Comparison of ENCODE assay signal across 31 cellular contexts in genomic region chr7:75818462-75818861, GRCh38. TPM values are rescaled to one million over a fixed set of nuclear protein-coding genes. Genes with fewer than 3 reads are reported as not detected.
"Had no signal": no experiment of that assay in that cellular context is flagged by ENCODE, and none has a peak within 500 bp of the region (broad histone marks: within the 10 kb centered on the region; RNA-seq: fewer than 3 reads in every experiment).

No MANE protein-coding gene starts in this region.

- H3K27ac Mint-ChIP-seq: activated CD8-positive, alpha-beta T cell treated with anti-CD3 and anti-CD28 coated beads for 36 hours; activated naive CD4-positive, alpha-beta T cell treated with anti-CD3 and anti-CD28 coated beads, Interleukin-2, amount 50 U/mL, for 24 hours; activated naive CD8-positive, alpha-beta T cell treated with anti-CD3 and anti-CD28 coated beads, Interleukin-2, amount 50 U/mL, for 24 hours; activated T-helper 2 cell treated with anti-CD3 and anti-CD28 coated beads, Interferon-gamma antibody, Interleukin-2, Interleukin-4, amounts not matched to agents 10 μg/mL and 5 μg/mL and 100 μg/mL, durations not matched to agents 14 hours and 24 hours and 36 hours; memory B cell; naive thymus-derived CD4-positive, alpha-beta T cell; T-helper 1 cell treated with Interleukin-12 subunit alpha and Interleukin-12 subunit beta and Interleukin-4 antibody, amounts not matched to agents 30 μg/mL and 1 μg/mL, for 36 hours; WTC11 had no signal

- H3K9me3 Mint-ChIP-seq: activated CD8-positive, alpha-beta T cell treated with anti-CD3 and anti-CD28 coated beads for 36 hours; activated naive CD4-positive, alpha-beta T cell treated with anti-CD3 and anti-CD28 coated beads, Interleukin-2, amount 50 U/mL, for 24 hours; activated naive CD8-positive, alpha-beta T cell treated with anti-CD3 and anti-CD28 coated beads, Interleukin-2, amount 50 U/mL, for 24 hours; activated T-helper 2 cell treated with anti-CD3 and anti-CD28 coated beads, Interferon-gamma antibody, Interleukin-2, Interleukin-4, amounts not matched to agents 10 μg/mL and 5 μg/mL and 100 μg/mL, durations not matched to agents 14 hours and 24 hours and 36 hours; T-helper 1 cell treated with Interleukin-12 subunit alpha and Interleukin-12 subunit beta and Interleukin-4 antibody, amounts not matched to agents 30 μg/mL and 1 μg/mL, for 36 hours had no signal

- H3K36me3 Mint-ChIP-seq: activated naive CD4-positive, alpha-beta T cell treated with anti-CD3 and anti-CD28 coated beads, Interleukin-2, amount 50 U/mL, for 24 hours; naive thymus-derived CD4-positive, alpha-beta T cell; WTC11 had no signal

- H3K4me1 ChIP-seq: right lobe of liver, tibial artery had no signal

- DNase-seq: activated CD4-positive, alpha-beta T cell treated with anti-CD3 and anti-CD28 coated beads, Interleukin-2, amount 50 U/mL, for 1 hour; activated CD8-positive, alpha-beta T cell treated with anti-CD3 and anti-CD28 coated beads for 36 hours; activated naive CD8-positive, alpha-beta T cell treated with anti-CD3 and anti-CD28 coated beads, Interleukin-2, amount 50 U/mL, for 24 hours; activated T-cell treated with anti-CD3 and anti-CD28 coated beads, Interleukin-2, amount 50 U/mL, for 48 hours; amygdala; caudate nucleus; cortex of kidney; foreskin fibroblast; head of caudate nucleus; hippocampal formation; kidney; left colon; midbrain; naive thymus-derived CD4-positive, alpha-beta T cell; ovary; right lobe of liver; stimulated activated naive CD4-positive, alpha-beta T cell; tibial artery had no signal

- H3K27me3 ChIP-seq: ovary, right lobe of liver had no signal

- H3K9me3 ChIP-seq: ovary, right lobe of liver, suprapubic skin, tibial artery had no signal

- H3K4me3 Mint-ChIP-seq: activated CD8-positive, alpha-beta T cell treated with anti-CD3 and anti-CD28 coated beads for 36 hours; activated naive CD4-positive, alpha-beta T cell treated with anti-CD3 and anti-CD28 coated beads, Interleukin-2, amount 50 U/mL, for 24 hours; activated naive CD8-positive, alpha-beta T cell treated with anti-CD3 and anti-CD28 coated beads, Interleukin-2, amount 50 U/mL, for 24 hours; memory B cell; naive thymus-derived CD4-positive, alpha-beta T cell; T-helper 1 cell treated with Interleukin-12 subunit alpha and Interleukin-12 subunit beta and Interleukin-4 antibody, amounts not matched to agents 30 μg/mL and 1 μg/mL, for 36 hours; WTC11 had no signal

- H3K36me3 ChIP-seq: ovary, right lobe of liver, suprapubic skin, tibial artery had no signal

- H3K27ac ChIP-seq: ovary, right lobe of liver, skin epidermis, suprapubic skin, tibial artery had no signal

- ATAC-seq: activated CD8-positive, alpha-beta T cell treated with anti-CD3 and anti-CD28 coated beads for 36 hours; activated naive CD8-positive, alpha-beta T cell treated with anti-CD3 and anti-CD28 coated beads, Interleukin-2, amount 50 U/mL, for 24 hours; left colon; naive thymus-derived CD4-positive, alpha-beta T cell; WTC11 had no signal

- H3K4me1 Mint-ChIP-seq: activated naive CD4-positive, alpha-beta T cell treated with anti-CD3 and anti-CD28 coated beads, Interleukin-2, amount 50 U/mL, for 24 hours; memory B cell; WTC11 had no signal

- H3K4me3 ChIP-seq: ovary, right lobe of liver, skin epidermis, suprapubic skin, tibial artery had no signal

RNA-seq across cellular contexts. Expression of gene CCL24, which starts 4.9 kb away (rescaled TPM):
- total RNA-seq: activated CD8-positive, alpha-beta T cell treated with anti-CD3 and anti-CD28 coated beads for 36 hours; activated T-helper 2 cell treated with anti-CD3 and anti-CD28 coated beads, Interferon-gamma antibody, Interleukin-2, Interleukin-4, amounts not matched to agents 10 μg/mL and 5 μg/mL and 100 μg/mL, durations not matched to agents 14 hours and 24 hours and 36 hours; chondrocyte; endothelial cell of umbilical vein; kidney; naive thymus-derived CD4-positive, alpha-beta T cell; progenitor cell of endocrine pancreas; renal cortical epithelial cell; ureter; WTC11 had no signal
- polyA plus RNA-seq: endothelial cell of umbilical vein; naive thymus-derived CD4-positive, alpha-beta T cell; neural cell had no signal

RNA-seq across cellular contexts. Expression of gene CCL26, which starts 46.5 kb away (rescaled TPM):
- total RNA-seq: activated CD8-positive, alpha-beta T cell treated with anti-CD3 and anti-CD28 coated beads for 36 hours; chondrocyte; endothelial cell of umbilical vein; naive thymus-derived CD4-positive, alpha-beta T cell; progenitor cell of endocrine pancreas; renal cortical epithelial cell; right lobe of liver; suprapubic skin had no signal
- polyA plus RNA-seq: endothelial cell of umbilical vein; naive thymus-derived CD4-positive, alpha-beta T cell; neural cell had no signal
